In the genomic region with DNA sequence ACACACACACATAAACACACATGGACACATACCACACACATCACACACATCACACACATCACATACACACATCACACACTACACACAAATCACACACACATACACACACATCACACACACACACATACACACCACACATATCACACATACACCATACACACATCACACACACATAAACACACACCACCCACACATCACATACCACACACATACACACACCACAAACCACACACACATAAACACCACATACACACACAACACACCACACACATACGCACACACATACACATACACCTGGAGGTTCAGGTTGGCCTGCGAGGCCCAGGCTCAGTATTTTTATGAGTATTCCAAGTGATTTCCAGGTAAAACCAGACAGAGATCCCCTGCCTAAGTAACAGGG, we compare ENCODE assay signal across 18 cellular contexts.
A peak's percentile ranks its signal among the peaks of the same experiment; 100 is the strongest.
DNase-seq lines count a peak whose midpoint lies in the region; ATAC-seq, FAIRE-seq and TF ChIP-seq lines count a peak whose summit lies in the region.
"Had no signal": no experiment of that assay in that cellular context is flagged by ENCODE, and none has a peak within 500 bp of the region (broad histone marks: within the 10 kb centered on the region; RNA-seq: fewer than 3 reads in every experiment).

No MANE protein-coding gene starts in this region.

- DNase-seq in K562 (ENCODE audit: extremely low read depth in 1 of 4, low spot score in 3 of 4) (no peak), mesenchymal stem cell (no peak), aorta (no peak), GDM1 (lab: John Stamatoyannopoulos, UW) (no peak), NOMO-1 (lab: John Stamatoyannopoulos, UW; ENCODE audit: unreplicated experiment in 2 of 2) (no peak)
- DNase-seq: BE2C; CD8-positive, alpha-beta T cell; COR-L47; DMS153; DMS79 treated with DMSO at 0.1 percent for 48 hours; EL had no signal

- H4K91ac ChIP-seq in mesenchymal stem cell (ENCODE audit: low read length), result peak overlapping the region; percentile 70

- no peak overlapping the region for H3K27ac ChIP-seq in HEK293 (ENCODE audit: extremely low read depth, low read depth, low read length)
- H3K27ac ChIP-seq in K562 (ENCODE audit: extremely low read depth, low read depth, low read length), result no peak overlapping the region
- H3K27ac ChIP-seq in mesenchymal stem cell (ENCODE audit: low read length, poor library complexity, severe bottlenecking), result no peak overlapping the region
- H3K27ac ChIP-seq in aorta (ENCODE audit: low read depth in 1 of 2, low read length in 2 of 2), result no peak overlapping the region
- H3K27ac ChIP-seq: C4-2B had no signal

- H3K9me3 ChIP-seq in HEK293 (ENCODE audit: control insufficient read depth, insufficient read depth, low read depth, low read length), result no peaks in the 10 kb centered on the region
- H3K9me3 ChIP-seq in K562 (replicated peaks; ENCODE audit: control insufficient read depth, insufficient read depth, low read depth, low read length), result no peaks in the 10 kb centered on the region
- no peaks in the 10 kb centered on the region for H3K9me3 ChIP-seq in mesenchymal stem cell (ENCODE audit: control insufficient read depth, low read length)
- no peaks in the 10 kb centered on the region for H3K9me3 ChIP-seq in aorta (ENCODE audit: control insufficient read depth, low read length)
- H3K9me3 ChIP-seq: BE2C had no signal

- no peak for TF ChIP-seq EP300 in K562 (IDR thresholded peaks at IDR 0.05; ENCODE audit: low read length)

- no TSS peak for BruUV-seq in K562 (replicated peaks; lab: Mats Ljungman, UMichigan)

- no peak for ATAC-seq in K562
- ATAC-seq in aorta (ENCODE audit: low FRiP score), result peak; percentile 33
- ATAC-seq in GM18909 (IDR thresholded peaks at IDR 0.05; ENCODE audit: poor library complexity, unreplicated experiment), result no peak
- ATAC-seq: CD8-positive, alpha-beta T cell had no signal

- no peak overlapping the region for H3K14ac ChIP-seq in mesenchymal stem cell (ENCODE audit: low read length in 2 of 2)

- TF ChIP-seq POLR2A in K562 (conservative IDR thresholded peaks at IDR 0.05), result no peak

- in situ Hi-C loops in K562 (cut with MboI), result no loop called here

- intact Hi-C loops in K562 (cut with micrococcal nuclease), result no loop called here
- intact Hi-C loops in aorta (cut with DNase I), result no loop called here

- H3K18ac ChIP-seq in mesenchymal stem cell (ENCODE audit: low read depth in 1 of 2, low read length in 2 of 2), result peak overlapping the region in 1 of 2 experiments; percentile 1

- TF ChIP-seq RAD21 in K562 (CRISPR knock-in tag; conservative IDR thresholded peaks at IDR 0.05 in 1 of 2, IDR thresholded peaks at IDR 0.05 in 1 of 2), result no peak

- H2AK5ac ChIP-seq in mesenchymal stem cell (ENCODE audit: low read length, severe bottlenecking), result no peak overlapping the region

- peaks cover 3 to 32% of the 10 kb centered on the region in 2 experiments; a peak in 3 of 5 replicates for H3K27me3 ChIP-seq in K562 (ENCODE audit: control insufficient read depth in 2 of 2, insufficient read depth in 2 of 2, low read length in 2 of 2)
- H3K27me3 ChIP-seq in mesenchymal stem cell (ENCODE audit: control insufficient read depth in 1 of 2, insufficient read depth in 1 of 2, low read length in 2 of 2), result peaks cover 0 to 51% of the 10 kb centered on the region in 2 experiments
- H3K27me3 ChIP-seq in aorta (ENCODE audit: control insufficient read depth in 1 of 2, insufficient read depth in 2 of 2, low read length in 1 of 2), result no peaks in the 10 kb centered on the region
- H3K27me3 ChIP-seq: BE2C had no signal

- no peak overlapping the region for H2BK120ac ChIP-seq in mesenchymal stem cell (ENCODE audit: low read depth, low read length)

- no peak overlapping the region for H2BK12ac ChIP-seq in mesenchymal stem cell (ENCODE audit: low read length in 2 of 2)

- H4K8ac ChIP-seq in mesenchymal stem cell (ENCODE audit: low read length), result no peak overlapping the region

- no peaks in the 10 kb centered on the region for H3K4me1 ChIP-seq in HEK293 (ENCODE audit: control insufficient read depth, insufficient read depth, low read length)
- no peaks in the 10 kb centered on the region for H3K4me1 ChIP-seq in K562 (replicated peaks in 1 of 2; ENCODE audit: control insufficient read depth in 2 of 2, insufficient read depth in 2 of 2, low read length in 2 of 2)
- H3K4me1 ChIP-seq in mesenchymal stem cell (ENCODE audit: control insufficient read depth, insufficient read depth, low read depth, low read length), result no peaks in the 10 kb centered on the region
- no peaks in the 10 kb centered on the region for H3K4me1 ChIP-seq in aorta (ENCODE audit: control insufficient read depth in 1 of 2, insufficient read depth in 2 of 2, low read length in 2 of 2)
- H3K4me1 ChIP-seq: BE2C had no signal

- H2AFZ ChIP-seq in K562 (ENCODE audit: low read depth, low read length) (no peak overlapping the region), mesenchymal stem cell (ENCODE audit: low read depth, low read length) (no peak overlapping the region)

- no peak overlapping the region for H2BK15ac ChIP-seq in mesenchymal stem cell (ENCODE audit: low read depth, poor library complexity, severe bottlenecking)

- H3K79me1 ChIP-seq in mesenchymal stem cell (replicated peaks; ENCODE audit: low read length, poor library complexity, severe bottlenecking), result no peaks in the 10 kb centered on the region

- H3K9me1 ChIP-seq in K562 (ENCODE audit: control insufficient read depth, insufficient read depth, low read length), result no peaks in the 10 kb centered on the region

- no peaks in the 10 kb centered on the region for H3K79me2 ChIP-seq in K562 (ENCODE audit: control insufficient read depth, insufficient read depth, low read length)

- no peak overlapping the region for H3K4me3 ChIP-seq in HEK293 (ENCODE audit: low read depth, low read length)
- no peak overlapping the region for H3K4me3 ChIP-seq in K562
- no peak overlapping the region for H3K4me3 ChIP-seq in mesenchymal stem cell (ENCODE audit: insufficient read depth in 1 of 2, low read depth in 1 of 2, low read length in 2 of 2)
- no peak overlapping the region for H3K4me3 ChIP-seq in aorta (ENCODE audit: low read length in 2 of 2)

- no peak overlapping the region for H3K9ac ChIP-seq in K562 (ENCODE audit: insufficient read depth in 1 of 2, low read depth in 2 of 2, low read length in 2 of 2)
- H3K9ac ChIP-seq in mesenchymal stem cell (ENCODE audit: low read length), result no peak overlapping the region

- H3K36me3 ChIP-seq in HEK293 (ENCODE audit: control insufficient read depth in 2 of 2, insufficient read depth in 1 of 2, low read length in 2 of 2) (no peaks in the 10 kb centered on the region), K562 (ENCODE audit: control insufficient read depth, insufficient read depth, low read length) (no peaks in the 10 kb centered on the region), mesenchymal stem cell (ENCODE audit: control insufficient read depth in 1 of 2, insufficient read depth in 2 of 2, low read depth in 1 of 2, low read length in 2 of 2) (no peaks in the 10 kb centered on the region), aorta (ENCODE audit: control insufficient read depth in 1 of 2, insufficient read depth in 2 of 2, low read length in 1 of 2) (no peaks in the 10 kb centered on the region)
- H3K36me3 ChIP-seq: BE2C had no signal

- no peak overlapping the region for H2BK5ac ChIP-seq in mesenchymal stem cell (ENCODE audit: low read depth, low read length, poor library complexity, severe bottlenecking)

- POLR2A ChIA-PET in HEK293 (lab: Yijun Ruan, JAX) (no interaction called here), K562 (lab: Yijun Ruan, JAX) (no interaction called here)

- WGBS in K562 (ENCODE audit: insufficient coverage, low coverage, missing lambda C conversion rate), result 20% methylated on average over 2 of the region's 2 CpGs
- 100% methylated on average over 2 of the region's 2 CpGs for WGBS in mesenchymal stem cell
- 94 to 95% methylated on average over 2 of the region's 2 CpGs for WGBS in aorta, 2 donors

- no peak for TF ChIP-seq CTCF in HEK293 (tag by site-specific recombination; IDR thresholded peaks at IDR 0.05)
- TF ChIP-seq CTCF in K562 (IDR thresholded peaks at IDR 0.05 in 2 of 3, conservative IDR thresholded peaks at IDR 0.05 in 1 of 3; ENCODE audit: insufficient read depth in 2 of 3, low read depth in 1 of 3, low read length in 3 of 3), result no peak

- H4K20me1 ChIP-seq in K562 (replicated peaks; ENCODE audit: control insufficient read depth, insufficient read depth, low read length), result 0 out of 2 replicates have a peak, but pooled peaks cover 3% of the 10 kb centered on the region

- H3K23ac ChIP-seq in mesenchymal stem cell (ENCODE audit: low read length in 2 of 2), result no peak overlapping the region

- H3K4me2 ChIP-seq in K562 (ENCODE audit: insufficient read depth, low read length), result no peak overlapping the region
- H3K4me2 ChIP-seq in mesenchymal stem cell (ENCODE audit: low read length, poor library complexity, severe bottlenecking), result no peak overlapping the region

- H3K4ac ChIP-seq in mesenchymal stem cell (ENCODE audit: low read depth in 1 of 2, low read length in 2 of 2), result no peak overlapping the region

- CTCF ChIA-PET in HEK293 (lab: Yijun Ruan, JAX) (no interaction called here), K562 (lab: Yijun Ruan, JAX; ENCODE audit: low intra/inter-chr PET ratio) (interaction anchor here (0.6 kb wide), 1 partner anchor 203 kb away, joined by 3 read pairs; no protein-coding TSS in a partner anchor)

- FAIRE-seq in K562 (lab: Jason Lieb, UNC), result peak; percentile 64
- FAIRE-seq: A204.1, D721Med, G401.6, H54 had no signal

TF ChIP-seq in HEK293, 187 proteins besides CTCF, POLR2A, EP300 and RAD21 (continues in another document):
- no peak for TF ChIP-seq ZBTB21 (tag by site-specific recombination; IDR thresholded peaks at IDR 0.05)
- TF ChIP-seq ZNF791 (tag by site-specific recombination; IDR thresholded peaks at IDR 0.05), result 0 out of 2 replicates have a peak, but pooled peaks have one; percentile 15

TF ChIP-seq in K562, 482 proteins besides CTCF, POLR2A, EP300 and RAD21 (continues in another document):
- 0 out of 2 replicates have a peak, but pooled peaks have one; percentile 22 for TF ChIP-seq EHMT2 (IDR thresholded peaks at IDR 0.05)
- no peak for TF ChIP-seq RBM34 (IDR thresholded peaks at IDR 0.05; ENCODE audit: borderline replicate concordance, insufficient read depth, low read length)
- TF ChIP-seq, protein P1, sequence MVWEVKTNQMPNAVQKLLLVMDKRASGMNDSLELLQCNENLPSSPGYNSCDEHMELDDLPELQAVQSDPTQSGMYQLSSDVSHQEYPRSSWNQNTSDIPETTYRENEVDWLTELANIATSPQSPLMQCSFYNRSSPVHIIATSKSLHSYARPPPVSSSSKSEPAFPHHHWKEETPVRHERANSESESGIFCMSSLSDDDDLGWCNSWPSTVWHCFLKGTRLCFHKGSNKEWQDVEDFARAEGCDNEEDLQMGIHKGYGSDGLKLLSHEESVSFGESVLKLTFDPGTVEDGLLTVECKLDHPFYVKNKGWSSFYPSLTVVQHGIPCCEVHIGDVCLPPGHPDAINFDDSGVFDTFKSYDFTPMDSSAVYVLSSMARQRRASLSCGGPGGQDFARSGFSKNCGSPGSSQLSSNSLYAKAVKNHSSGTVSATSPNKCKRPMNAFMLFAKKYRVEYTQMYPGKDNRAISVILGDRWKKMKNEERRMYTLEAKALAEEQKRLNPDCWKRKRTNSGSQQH (CRISPR knock-in tag; IDR thresholded peaks at IDR 0.05), result peak; percentile 55; the same call in 1 of the 2 replicates
- 0 out of 4 replicates have a peak, but pooled peaks of 1 of the 2 experiments have one; percentile 21 for TF ChIP-seq HDAC1 (IDR thresholded peaks at IDR 0.05)
